13 cellular contexts compared by ENCODE assay signal in the genomic region with DNA sequence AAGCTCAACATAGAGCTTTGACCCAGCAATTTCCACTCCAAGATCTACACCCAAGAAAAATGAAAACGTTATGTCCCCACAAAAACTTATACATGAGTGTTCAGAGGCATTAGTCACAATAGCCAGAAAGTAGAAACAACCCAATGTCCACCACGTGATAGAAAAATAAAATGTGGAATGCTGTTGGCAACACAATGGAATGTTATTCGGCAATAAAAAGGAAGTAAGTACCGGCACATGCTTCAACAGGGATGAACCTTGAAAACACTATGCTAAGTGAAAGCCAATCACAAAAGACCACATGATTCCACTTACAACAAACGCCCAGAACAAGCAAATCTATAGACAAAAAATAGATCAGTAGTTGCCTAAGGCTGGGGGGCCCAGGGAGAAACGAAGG. TPM values are rescaled to one million over a fixed set of nuclear protein-coding genes. Genes with fewer than 3 reads are reported as not detected.
DNase-seq lines count a peak whose midpoint lies in the region; ATAC-seq and TF ChIP-seq lines count a peak whose summit lies in the region.
"Had no signal": no experiment of that assay in that cellular context is flagged by ENCODE, and none has a peak within 500 bp of the region (broad histone marks: within the 10 kb centered on the region; RNA-seq: fewer than 3 reads in every experiment).

No MANE protein-coding gene starts in this region.

- no peaks in the 10 kb centered on the region for H3K27me3 Mint-ChIP-seq in activated CD4-positive, alpha-beta T cell treated with anti-CD3 and anti-CD28 coated beads for 36 hours
- H3K27me3 Mint-ChIP-seq: stimulated activated memory B cell treated with anti-CD40 and anti-IgM and Interleukin-4, amounts not matched to agents 10 μg/mL and 1 μg/mL and 100 μg/mL, for 72 hours had no signal

- peak overlapping the region; percentile 71 for H3K27ac Mint-ChIP-seq in activated CD4-positive, alpha-beta T cell treated with anti-CD3 and anti-CD28 coated beads for 36 hours
- H3K27ac Mint-ChIP-seq: stimulated activated memory B cell treated with anti-CD40 and anti-IgM and Interleukin-4, amounts not matched to agents 10 μg/mL and 1 μg/mL and 100 μg/mL, for 72 hours had no signal

- H3K9ac ChIP-seq in fibroblast of lung (ENCODE audit: insufficient read depth, low read length) (no peak overlapping the region), skeletal muscle satellite cell (ENCODE audit: low read depth, low read length) (no peak overlapping the region)

- H3K9me3 Mint-ChIP-seq in activated CD4-positive, alpha-beta T cell treated with anti-CD3 and anti-CD28 coated beads for 36 hours (ENCODE audit: low read depth), result no peaks in the 10 kb centered on the region
- H3K9me3 Mint-ChIP-seq: stimulated activated memory B cell treated with anti-CD40 and anti-IgM and Interleukin-4, amounts not matched to agents 10 μg/mL and 1 μg/mL and 100 μg/mL, for 72 hours had no signal

- no peaks in the 10 kb centered on the region for H3K27me3 ChIP-seq in fibroblast of lung (ENCODE audit: control insufficient read depth, insufficient read depth, low read length)
- no peaks in the 10 kb centered on the region for H3K27me3 ChIP-seq in skeletal muscle satellite cell (ENCODE audit: control insufficient read depth, insufficient read depth, low read length)

- H2AFZ ChIP-seq in fibroblast of lung (ENCODE audit: low read length), result no peak overlapping the region

- peaks cover 79% of the 10 kb centered on the region for H3K4me1 Mint-ChIP-seq in activated CD4-positive, alpha-beta T cell treated with anti-CD3 and anti-CD28 coated beads for 36 hours

- peaks cover 25% of the 10 kb centered on the region for H3K36me3 Mint-ChIP-seq in activated CD4-positive, alpha-beta T cell treated with anti-CD3 and anti-CD28 coated beads for 36 hours (ENCODE audit: low read depth)

- H3K4me3 ChIP-seq in fibroblast of lung (replicated peaks in 1 of 4; ENCODE audit: control extremely low read depth in 1 of 4, insufficient read depth in 1 of 4, low read depth in 3 of 4, low read length in 4 of 4) (no peak overlapping the region), skeletal muscle satellite cell (ENCODE audit: low read length) (peak overlapping the region; percentile 38)

- intact Hi-C loops in activated CD4-positive, alpha-beta T cell treated with anti-CD3 and anti-CD28 coated beads for 36 hours (cut with DNase I, micrococcal nuclease), result no loop called here

- DNase-seq in activated CD4-positive, alpha-beta T cell treated with anti-CD3 and anti-CD28 coated beads for 36 hours, result no peak
- DNase-seq in activated CD4-positive, alpha-beta T cell treated with anti-CD3 and anti-CD28 coated beads for 1 hour, result no peak
- DNase-seq in RPMI7951 (ENCODE audit: low read depth) (peak; percentile 64), fibroblast of lung (ENCODE audit: low read depth in 2 of 2) (peak; percentile 48 to 84), caudate nucleus (lab: John Stamatoyannopoulos, UW) (no peak)
- DNase-seq: activated CD8-positive, alpha-beta memory T cell treated with anti-CD3 and anti-CD28 coated beads for 24 hours; erythroblast; NCI-H748 treated with DMSO at 0.1 percent for 48 hours; nucleus accumbens had no signal

- H3K36me3 ChIP-seq in fibroblast of lung (ENCODE audit: control insufficient read depth, insufficient read depth, low read length) (no peaks in the 10 kb centered on the region), skeletal muscle satellite cell (ENCODE audit: insufficient read depth, low read length) (peaks cover 3% of the 10 kb centered on the region)

- H3K4me1 ChIP-seq in fibroblast of lung (ENCODE audit: control insufficient read depth, extremely low read depth, insufficient read depth, low read length) (peaks cover 6% of the 10 kb centered on the region), skeletal muscle satellite cell (ENCODE audit: control insufficient read depth, insufficient read depth, low read length) (peaks cover 37% of the 10 kb centered on the region)

- no peaks in the 10 kb centered on the region for H3K9me3 ChIP-seq in fibroblast of lung (ENCODE audit: control insufficient read depth, insufficient read depth, low read depth, low read length)
- H3K9me3 ChIP-seq in skeletal muscle satellite cell (replicated peaks; ENCODE audit: low read length), result no peaks in the 10 kb centered on the region

- ATAC-seq in activated CD4-positive, alpha-beta T cell treated with anti-CD3 and anti-CD28 coated beads for 36 hours, result no peak
- ATAC-seq in GM21367 (IDR thresholded peaks at IDR 0.05; ENCODE audit: unreplicated experiment) (no peak), GM18498 (IDR thresholded peaks at IDR 0.05; ENCODE audit: unreplicated experiment) (no peak)
- ATAC-seq: stimulated activated memory B cell treated with anti-CD40 and anti-IgM and Interleukin-4, amounts not matched to agents 10 μg/mL and 1 μg/mL and 100 μg/mL, for 72 hours had no signal

- H3K27ac ChIP-seq in fibroblast of lung (ENCODE audit: insufficient read depth, low read length) (peak overlapping the region; percentile 27), caudate nucleus (ENCODE audit: low read depth, low read length) (no peak overlapping the region)

- TF ChIP-seq CTCF in fibroblast of lung (conservative IDR thresholded peaks at IDR 0.05 in 1 of 2, IDR thresholded peaks at IDR 0.05 in 1 of 2; ENCODE audit: low read depth in 1 of 2, low read length in 2 of 2), result no peak

- H3K4me3 Mint-ChIP-seq in activated CD4-positive, alpha-beta T cell treated with anti-CD3 and anti-CD28 coated beads for 36 hours, result no peak overlapping the region
- H3K4me3 Mint-ChIP-seq: stimulated activated memory B cell treated with anti-CD40 and anti-IgM and Interleukin-4, amounts not matched to agents 10 μg/mL and 1 μg/mL and 100 μg/mL, for 72 hours had no signal

- peaks cover 6% of the 10 kb centered on the region for H4K20me1 ChIP-seq in fibroblast of lung (ENCODE audit: control insufficient read depth, extremely low read depth, insufficient read depth, low read length)

- H3K4me2 ChIP-seq in fibroblast of lung (ENCODE audit: extremely low read depth, insufficient read depth, low read length), result peak overlapping the region; percentile 19
- peak overlapping the region; percentile 72 for H3K4me2 ChIP-seq in skeletal muscle satellite cell (ENCODE audit: low read length)

- POLR2A ChIA-PET in activated CD4-positive, alpha-beta T cell treated with anti-CD3 and anti-CD28 coated beads for 36 hours (lab: Charles Lee), result interaction anchor here (0.9 kb wide), 1 partner anchor 10 kb away, joined by 3 read pairs; no protein-coding TSS in a partner anchor

- CTCF ChIA-PET in activated CD4-positive, alpha-beta T cell treated with anti-CD3 and anti-CD28 coated beads for 36 hours (lab: Charles Lee), result no interaction called here

- H3K79me2 ChIP-seq in fibroblast of lung (ENCODE audit: control insufficient read depth, insufficient read depth, low read length), result peaks cover 99% of the 10 kb centered on the region

RNA-seq across cellular contexts. Expression of a gene that starts 6.0 kb away (rescaled TPM):
- total RNA-seq in activated CD4-positive, alpha-beta T cell treated with anti-CD3 and anti-CD28 coated beads for 36 hours, result 100 to 1,000 TPM in 1 of 2 experiments, 10 to 100 TPM in 1; 88.3 to 116 TPM
- total RNA-seq in RPMI7951 (2014; rRNA removed; shearing (Covaris generic)), result 75.7 and 80.2 TPM in 2 replicates
- total RNA-seq in fibroblast of lung, result 81.7 and 141 TPM in 2 replicates
- polyA plus RNA-seq in fibroblast of lung, result 121 and 130 TPM in 2 replicates
- 77.6 and 80.2 TPM in 2 replicates for polyA plus RNA-seq in fibroblast of lung (2012)
- 251 and 319 TPM in 2 replicates for polyA minus RNA-seq in fibroblast of lung (ENCODE audit: low replicate concordance)
- 93.3 and 96.3 TPM in 2 replicates for total RNA-seq in skeletal muscle satellite cell (2012; rRNA removed)

Comparison
In these comparisons a context has a peak if more than half of its experiments do, and no peak if none do; other contexts are left out.
1. DNase-seq: peak in RPMI7951 (single experiment) and fibroblast of lung (2 of 2); none in activated CD4-positive, alpha-beta T cell treated with anti-CD3 and anti-CD28 coated beads for 36 hours (single experiment), activated CD4-positive, alpha-beta T cell treated with anti-CD3 and anti-CD28 coated beads for 1 hour (single experiment) and caudate nucleus (0 of 61).